ENCODE assay signal across 8 cellular contexts in the genomic region with DNA sequence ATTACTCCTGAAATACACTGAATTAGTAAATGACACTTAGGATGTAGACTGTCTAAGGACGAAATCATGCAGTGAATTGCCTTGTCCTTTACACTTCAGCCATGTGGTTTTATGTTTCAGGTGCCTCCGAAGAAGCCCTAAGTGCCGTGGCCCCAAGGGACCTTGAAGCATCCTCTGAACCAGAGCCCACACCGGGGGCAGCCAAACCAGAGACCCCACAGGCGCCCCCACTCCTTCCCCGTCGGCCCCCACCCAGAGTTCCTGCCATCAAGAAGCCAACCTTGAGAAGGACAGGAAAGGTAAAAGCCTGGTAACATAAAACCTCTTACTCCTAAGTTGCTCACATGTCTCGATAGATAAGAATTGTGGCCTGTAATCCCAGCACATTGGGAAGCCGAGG.
"Had no signal": no experiment of that assay in that cellular context is flagged by ENCODE, and none has a peak within 500 bp of the region (broad histone marks: within the 10 kb centered on the region; RNA-seq: fewer than 3 reads in every experiment).

No MANE protein-coding gene starts in this region.

- DNase-seq: HFFc6, KBM-7 had no signal

- H3K4me1 ChIP-seq: HAP-1 had no signal

- H3K4me3 ChIP-seq: GM23338, HAP-1 had no signal

- H3K27ac ChIP-seq: HL-60, KMS-11 had no signal

- H3K9me3 ChIP-seq: HAP-1 had no signal

- ATAC-seq: GM23338, HCT116, HepG2 had no signal
